8 cellular contexts compared by ENCODE assay signal in the genomic region with DNA sequence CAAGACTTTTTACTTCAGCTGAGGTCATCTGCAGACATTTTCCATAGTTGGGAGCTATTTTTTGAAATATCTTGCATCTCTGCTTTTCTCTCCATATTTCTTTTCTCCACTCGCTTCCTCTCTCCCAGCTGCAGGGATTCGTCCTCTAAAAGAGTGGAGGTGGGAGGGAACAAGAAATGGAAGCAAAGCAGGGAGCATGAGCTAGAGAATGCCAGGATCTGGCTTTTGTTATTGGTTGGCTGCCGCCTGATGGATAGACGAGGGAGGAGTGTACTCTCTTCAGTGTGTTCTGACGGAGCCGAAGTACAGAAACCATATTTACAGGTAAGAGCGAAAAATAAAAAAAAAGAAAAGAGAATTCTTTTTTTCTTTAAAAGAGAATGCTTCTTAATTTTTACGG. TPM values are rescaled to one million over a fixed set of nuclear protein-coding genes. Genes with fewer than 3 reads are reported as not detected.
DNase-seq lines count a peak whose midpoint lies in the region; ATAC-seq and TF ChIP-seq lines count a peak whose summit lies in the region.

A gene with protein sequence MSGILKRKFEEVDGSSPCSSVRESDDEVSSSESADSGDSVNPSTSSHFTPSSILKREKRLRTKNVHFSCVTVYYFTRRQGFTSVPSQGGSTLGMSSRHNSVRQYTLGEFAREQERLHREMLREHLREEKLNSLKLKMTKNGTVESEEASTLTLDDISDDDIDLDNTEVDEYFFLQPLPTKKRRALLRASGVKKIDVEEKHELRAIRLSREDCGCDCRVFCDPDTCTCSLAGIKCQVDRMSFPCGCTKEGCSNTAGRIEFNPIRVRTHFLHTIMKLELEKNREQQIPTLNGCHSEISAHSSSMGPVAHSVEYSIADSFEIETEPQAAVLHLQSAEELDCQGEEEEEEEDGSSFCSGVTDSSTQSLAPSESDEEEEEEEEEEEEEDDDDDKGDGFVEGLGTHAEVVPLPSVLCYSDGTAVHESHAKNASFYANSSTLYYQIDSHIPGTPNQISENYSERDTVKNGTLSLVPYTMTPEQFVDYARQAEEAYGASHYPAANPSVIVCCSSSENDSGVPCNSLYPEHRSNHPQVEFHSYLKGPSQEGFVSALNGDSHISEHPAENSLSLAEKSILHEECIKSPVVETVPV (plus strand): TSS at position 282 of the 400 bp plus-strand sequence. CDS start 125,368 bp downstream, outside the sequence.

- H3K27me3 ChIP-seq in RWPE2 (ENCODE audit: insufficient read depth, poor library complexity, severe bottlenecking) (no peaks in the 10 kb centered on the region), fibroblast of lung (ENCODE audit: control insufficient read depth, insufficient read depth, low read length) (no peaks in the 10 kb centered on the region), mucosa of rectum (ENCODE audit: control insufficient read depth in 2 of 2, insufficient read depth in 2 of 2, low read length in 2 of 2) (no peaks in the 10 kb centered on the region)

- no peaks in the 10 kb centered on the region for H3K27me3 Mint-ChIP-seq in activated T-cell treated with anti-CD3 and anti-CD28 coated beads, Interleukin-2, amount 50 U/mL, for 4 hours (ENCODE audit: low read depth)

- H3K9ac ChIP-seq in fibroblast of lung (ENCODE audit: insufficient read depth, low read length) (no peak within 1 kb of the TSS), mucosa of rectum (ENCODE audit: low read depth in 1 of 2, low read length in 2 of 2) (peak within 1 kb of the TSS in 1 of 2 donors; percentile 43)

- H3K4me3 ChIP-seq in RWPE2 (ENCODE audit: severe bottlenecking) (peak within 1 kb of the TSS; percentile 34), fibroblast of lung (replicated peaks in 1 of 4; ENCODE audit: control extremely low read depth in 1 of 4, insufficient read depth in 1 of 4, low read depth in 3 of 4, low read length in 4 of 4) (peak within 1 kb of the TSS; percentile 46 to 91 (median 56)), mucosa of rectum (ENCODE audit: low read length in 2 of 2) (peak within 1 kb of the TSS; percentile 68 to 78)

- H3K79me2 ChIP-seq in fibroblast of lung (ENCODE audit: control insufficient read depth, insufficient read depth, low read length) = no peaks in the 10 kb centered on the region

- H4K20me1 ChIP-seq in fibroblast of lung (ENCODE audit: control insufficient read depth, extremely low read depth, insufficient read depth, low read length) = no peaks in the 10 kb centered on the region

- H3K4me2 ChIP-seq in fibroblast of lung (ENCODE audit: extremely low read depth, insufficient read depth, low read length) = peak within 1 kb of the TSS; percentile 39

- peak; percentile 7 for DNase-seq in HS-27A (ENCODE audit: low read depth)
- peak; percentile 64 for DNase-seq in RWPE2 (ENCODE audit: low spot score)
- DNase-seq in fibroblast of lung (ENCODE audit: low read depth in 2 of 2) = peak; percentile 86 to 92
- DNase-seq in activated CD4-positive, alpha-beta T cell treated with anti-CD3 and anti-CD28 coated beads for 1 hour = no peak
- DNase-seq in AML-193 (lab: John Stamatoyannopoulos, UW) = no peak
- no peak for DNase-seq in activated T-cell treated with anti-CD3 and anti-CD28 coated beads, Interleukin-2, amount 50 U/mL, for 4 hours
- no peak for DNase-seq in RPMI8226

- no peaks in the 10 kb centered on the region for H3K4me1 Mint-ChIP-seq in activated T-cell treated with anti-CD3 and anti-CD28 coated beads, Interleukin-2, amount 50 U/mL, for 4 hours (ENCODE audit: low read depth)

- no peaks in the 10 kb centered on the region for H3K36me3 Mint-ChIP-seq in activated T-cell treated with anti-CD3 and anti-CD28 coated beads, Interleukin-2, amount 50 U/mL, for 4 hours (ENCODE audit: insufficient read depth)

- H3K9me3 ChIP-seq in RWPE2 (ENCODE audit: severe bottlenecking) = no peaks in the 10 kb centered on the region
- no peaks in the 10 kb centered on the region for H3K9me3 ChIP-seq in fibroblast of lung (ENCODE audit: control insufficient read depth, insufficient read depth, low read depth, low read length)
- no peaks in the 10 kb centered on the region for H3K9me3 ChIP-seq in mucosa of rectum (ENCODE audit: control insufficient read depth in 2 of 2, low read length in 2 of 2)

- H3K4me3 Mint-ChIP-seq in activated T-cell treated with anti-CD3 and anti-CD28 coated beads, Interleukin-2, amount 50 U/mL, for 4 hours = no peak within 1 kb of the TSS

- peak within 1 kb of the TSS; percentile 45 for H2AFZ ChIP-seq in fibroblast of lung (ENCODE audit: low read length)

- ATAC-seq in RWPE2 (ENCODE audit: low read depth) = peak; percentile 100
- ATAC-seq in activated T-cell treated with anti-CD3 and anti-CD28 coated beads, Interleukin-2, amount 50 U/mL, for 4 hours = no peak

- TF ChIP-seq CTCF in RWPE2 (IDR thresholded peaks at IDR 0.05; ENCODE audit: poor library complexity, severe bottlenecking) (no peak), fibroblast of lung (conservative IDR thresholded peaks at IDR 0.05 in 1 of 2, IDR thresholded peaks at IDR 0.05 in 1 of 2; ENCODE audit: low read depth in 1 of 2, low read length in 2 of 2) (no peak)

- no peaks in the 10 kb centered on the region for H3K9me3 Mint-ChIP-seq in activated T-cell treated with anti-CD3 and anti-CD28 coated beads, Interleukin-2, amount 50 U/mL, for 4 hours

- H3K27ac ChIP-seq in RWPE2 (ENCODE audit: poor library complexity, severe bottlenecking) (no peak within 1 kb of the TSS), fibroblast of lung (ENCODE audit: insufficient read depth, low read length) (no peak within 1 kb of the TSS), mucosa of rectum (ENCODE audit: low read depth in 2 of 2, low read length in 2 of 2) (no peak within 1 kb of the TSS)

- H3K36me3 ChIP-seq in RWPE2 (ENCODE audit: low read depth) = no peaks in the 10 kb centered on the region
- H3K36me3 ChIP-seq in fibroblast of lung (ENCODE audit: control insufficient read depth, insufficient read depth, low read length) = no peaks in the 10 kb centered on the region
- no peaks in the 10 kb centered on the region for H3K36me3 ChIP-seq in mucosa of rectum (ENCODE audit: control insufficient read depth in 2 of 2, insufficient read depth in 2 of 2, low read length in 2 of 2)

- H3K4me1 ChIP-seq in RWPE2 (ENCODE audit: insufficient read depth, poor library complexity, severe bottlenecking) (peaks cover 4% of the 10 kb centered on the region), fibroblast of lung (ENCODE audit: control insufficient read depth, extremely low read depth, insufficient read depth, low read length) (no peaks in the 10 kb centered on the region), mucosa of rectum (ENCODE audit: control insufficient read depth in 2 of 2, insufficient read depth in 2 of 2, low read length in 2 of 2) (no peaks in the 10 kb centered on the region)

RNA-seq across cellular contexts. Expression of the gene that starts here (rescaled TPM):
- 0.66 and 0.77 TPM in 2 replicates for total RNA-seq in fibroblast of lung
- 0.58 and 1.1 TPM in 2 replicates for polyA plus RNA-seq in fibroblast of lung
- 0.09 and 0.50 TPM in 2 replicates for polyA plus RNA-seq in fibroblast of lung (2012)
- polyA minus RNA-seq in fibroblast of lung (ENCODE audit: low replicate concordance) = 0.04 TPM in 1 of 2 replicates, not detected in the other
- not detected for total RNA-seq in activated T-cell treated with anti-CD3 and anti-CD28 coated beads, Interleukin-2, amount 50 U/mL, for 4 hours

Comparison
In these comparisons a context has a peak if more than half of its experiments do, and no peak if none do; other contexts are left out.
1. DNase-seq: peak in HS-27A (single experiment), RWPE2 (single experiment) and fibroblast of lung (2 of 2); none in activated CD4-positive, alpha-beta T cell treated with anti-CD3 and anti-CD28 coated beads for 1 hour (single experiment), AML-193 (0 of 2), activated T-cell treated with anti-CD3 and anti-CD28 coated beads, Interleukin-2, amount 50 U/mL, for 4 hours (single experiment) and RPMI8226 (single experiment).
2. Peak in every context shown above with its lines, with median percentiles within 50 percentile points of each other: H3K4me3 ChIP-seq.